Comparison of ENCODE assay signal across 9 cellular contexts in genomic region chrX:108165349-108166111, GRCh38.
DNase-seq lines count a peak whose midpoint lies in the region; ATAC-seq and TF ChIP-seq lines count a peak whose summit lies in the region.
"Had no signal": no experiment of that assay in that cellular context is flagged by ENCODE, and none has a peak within 500 bp of the region (broad histone marks: within the 10 kb centered on the region; RNA-seq: fewer than 3 reads in every experiment).

No MANE protein-coding gene starts in this region.

- ATAC-seq in GM18520 (IDR thresholded peaks at IDR 0.05; ENCODE audit: unreplicated experiment) (no peak), GM21390 (IDR thresholded peaks at IDR 0.05; ENCODE audit: unreplicated experiment) (no peak)

- no peaks in the 10 kb centered on the region for H3K4me1 ChIP-seq in BE2C

- CTCF ChIA-PET in activated naive CD4-positive, alpha-beta T cell treated with anti-CD3 and anti-CD28 coated beads for 36 hours (lab: Charles Lee): no interaction called here

- H3K36me3 Mint-ChIP-seq in HFFc6 (ENCODE audit: low read depth): no peaks in the 10 kb centered on the region
- no peaks in the 10 kb centered on the region for H3K36me3 Mint-ChIP-seq in activated naive CD4-positive, alpha-beta T cell treated with anti-CD3 and anti-CD28 coated beads for 36 hours (ENCODE audit: low read depth)

- DNase-seq in BE2C (no peak), HFFc6 (peak; percentile 36), RPMI8226 (peak; percentile 19), iPS DF 19.7 (ENCODE audit: low read depth, low spot score) (peak; percentile 33), NCI-H2029 (lab: John Stamatoyannopoulos, UW) (no peak)
- DNase-seq in activated naive CD4-positive, alpha-beta T cell treated with anti-CD3 and anti-CD28 coated beads for 36 hours: no peak

- peaks cover 6% of the 10 kb centered on the region for H3K4me1 Mint-ChIP-seq in HFFc6 (ENCODE audit: low read depth)
- H3K4me1 Mint-ChIP-seq in activated naive CD4-positive, alpha-beta T cell treated with anti-CD3 and anti-CD28 coated beads for 36 hours (ENCODE audit: low read depth): no peaks in the 10 kb centered on the region
- H3K4me1 Mint-ChIP-seq: central memory CD8-positive, alpha-beta T cell had no signal

- H3K9me3 Mint-ChIP-seq in HFFc6: no peaks in the 10 kb centered on the region; the same call in 1 of the 2 replicates
- no peaks in the 10 kb centered on the region for H3K9me3 Mint-ChIP-seq in activated naive CD4-positive, alpha-beta T cell treated with anti-CD3 and anti-CD28 coated beads for 36 hours
- H3K9me3 Mint-ChIP-seq: central memory CD8-positive, alpha-beta T cell had no signal

- H3K27me3 Mint-ChIP-seq in HFFc6 (ENCODE audit: insufficient read depth): peaks cover 2% of the 10 kb centered on the region
- H3K27me3 Mint-ChIP-seq in activated naive CD4-positive, alpha-beta T cell treated with anti-CD3 and anti-CD28 coated beads for 36 hours (ENCODE audit: low read depth): no peaks in the 10 kb centered on the region
- H3K27me3 Mint-ChIP-seq: central memory CD8-positive, alpha-beta T cell had no signal

- H3K36me3 ChIP-seq in BE2C: no peaks in the 10 kb centered on the region

- no peak overlapping the region for H3K4me3 Mint-ChIP-seq in HFFc6
- no peak overlapping the region for H3K4me3 Mint-ChIP-seq in activated naive CD4-positive, alpha-beta T cell treated with anti-CD3 and anti-CD28 coated beads for 36 hours
- H3K4me3 Mint-ChIP-seq: central memory CD8-positive, alpha-beta T cell had no signal

- no peak overlapping the region for H3K27ac Mint-ChIP-seq in HFFc6
- H3K27ac Mint-ChIP-seq in activated naive CD4-positive, alpha-beta T cell treated with anti-CD3 and anti-CD28 coated beads for 36 hours: no peak overlapping the region

- H3K27me3 ChIP-seq in BE2C: no peaks in the 10 kb centered on the region

- intact Hi-C loops in activated naive CD4-positive, alpha-beta T cell treated with anti-CD3 and anti-CD28 coated beads for 36 hours (cut with micrococcal nuclease): no loop called here

- no peaks in the 10 kb centered on the region for H3K9me3 ChIP-seq in BE2C

- TF ChIP-seq CTCF in BE2C (IDR thresholded peaks at IDR 0.05; ENCODE audit: low read depth, low read length): peak; percentile 34
- TF ChIP-seq CTCF in HFFc6 (IDR thresholded peaks at IDR 0.05): peak; percentile 64

- H3K4me3 ChIP-seq in BE2C (ENCODE audit: low read depth, low read length): no peak overlapping the region

Comparison
In these comparisons a context has a peak if more than half of its experiments do, and no peak if none do; other contexts are left out.
1. DNase-seq: peak in HFFc6 (single experiment), RPMI8226 (single experiment) and iPS DF 19.7 (single experiment); none in BE2C (single experiment), NCI-H2029 (single experiment) and activated naive CD4-positive, alpha-beta T cell treated with anti-CD3 and anti-CD28 coated beads for 36 hours (single experiment).